Comparison of ENCODE assay signal across 17 cellular contexts in genomic region chr2:236773206-236773605, GRCh38.
DNase-seq lines count a peak whose midpoint lies in the region; ATAC-seq and TF ChIP-seq lines count a peak whose summit lies in the region.
"Had no signal": no experiment of that assay in that cellular context is flagged by ENCODE, and none has a peak within 500 bp of the region (broad histone marks: within the 10 kb centered on the region; RNA-seq: fewer than 3 reads in every experiment).

No MANE protein-coding gene starts in this region.

- no peaks in the 10 kb centered on the region for H3K27me3 Mint-ChIP-seq in WTC11 (ENCODE audit: low read depth)

- H3K36me3 Mint-ChIP-seq in WTC11: no peaks in the 10 kb centered on the region
- H3K36me3 Mint-ChIP-seq: CD4-positive, CD25-positive, alpha-beta regulatory T cell; IgD-negative memory B cell had no signal

- no peaks in the 10 kb centered on the region for H3K79me1 ChIP-seq in neuronal stem cell (ENCODE audit: low read depth, low read length)

- no peaks in the 10 kb centered on the region for H3K27me3 ChIP-seq in neuronal stem cell (ENCODE audit: control insufficient read depth in 3 of 3, insufficient read depth in 3 of 3, low read depth in 1 of 3, low read length in 3 of 3)
- no peaks in the 10 kb centered on the region for H3K27me3 ChIP-seq in smooth muscle cell (ENCODE audit: low read depth)
- H3K27me3 ChIP-seq: BE2C had no signal

- 0 out of 2 replicates have a peak, but pooled peaks cover 6% of the 10 kb centered on the region for H3K9me3 Mint-ChIP-seq in WTC11

- no peak overlapping the region for H2BK12ac ChIP-seq in neuronal stem cell (ENCODE audit: low read length)

- no peak for TF ChIP-seq CTCF in WTC11 (IDR thresholded peaks at IDR 0.05)
- TF ChIP-seq CTCF in smooth muscle cell (IDR thresholded peaks at IDR 0.05; ENCODE audit: borderline replicate concordance, insufficient read depth, poor library complexity, severe bottlenecking): no peak

- H3K27ac Mint-ChIP-seq in WTC11: peak overlapping the region; percentile 49; the same call in 1 of the 2 replicates
- H3K27ac Mint-ChIP-seq: CD4-positive, CD25-positive, alpha-beta regulatory T cell; IgD-negative memory B cell had no signal

- no peaks in the 10 kb centered on the region for H4K20me1 ChIP-seq in smooth muscle cell (ENCODE audit: low read depth)

- no peaks in the 10 kb centered on the region for H3K36me3 ChIP-seq in neuronal stem cell (replicated peaks in 1 of 2; ENCODE audit: control insufficient read depth in 2 of 2, insufficient read depth in 2 of 2, low read length in 2 of 2)
- no peaks in the 10 kb centered on the region for H3K36me3 ChIP-seq in smooth muscle cell (ENCODE audit: low read depth)
- H3K36me3 ChIP-seq: BE2C had no signal

- no peak for DNase-seq in WTC11 (ENCODE audit: low spot score)
- DNase-seq in islet precursor cell: peak; percentile 73
- DNase-seq in neuronal stem cell (ENCODE audit: low spot score): no peak
- DNase-seq in smooth muscle cell (lab: John Stamatoyannopoulos, UW; ENCODE audit: unreplicated experiment): no peak
- no peak for DNase-seq in NCI-H524 treated with DMSO at 0.1 percent for 48 hours (lab: John Stamatoyannopoulos, UW)
- DNase-seq: ACHN; BE2C; C1 segment of cervical spinal cord; Caco-2; CD4-positive, CD25-positive, alpha-beta regulatory T cell; DMS153; DMS79; GDM1; H9 had no signal

- no peak overlapping the region for H3K14ac ChIP-seq in neuronal stem cell (ENCODE audit: low read length)

- H3K79me2 ChIP-seq in smooth muscle cell (ENCODE audit: low read depth): peaks cover 11% of the 10 kb centered on the region

- H3K23ac ChIP-seq in neuronal stem cell (ENCODE audit: low read depth, low read length, poor library complexity): no peak overlapping the region

- H2AK5ac ChIP-seq in neuronal stem cell (ENCODE audit: low read depth, low read length): no peak overlapping the region

- no CpG with 5 or more reads among the region's 9 CpGs for WGBS in neuronal stem cell (ENCODE audit: extremely low coverage in 2 of 2, insufficient read length in 2 of 2, insufficient replicate concordance in 1 of 2), 2 donors
- WGBS in smooth muscle cell (ENCODE audit: low lambda C conversion rate): 67% methylated on average over 9 of the region's 9 CpGs

- peak overlapping the region; percentile 15 for H3K9ac ChIP-seq in neuronal stem cell (ENCODE audit: low read depth, low read length, poor library complexity)
- H3K9ac ChIP-seq in smooth muscle cell (ENCODE audit: low read depth): peak overlapping the region; percentile 75

- no peak overlapping the region for H3K4me2 ChIP-seq in neuronal stem cell (ENCODE audit: insufficient read depth, low read length, poor library complexity, severe bottlenecking)
- peak overlapping the region; percentile 70 for H3K4me2 ChIP-seq in smooth muscle cell

- H3K27ac ChIP-seq in neuronal stem cell (replicated peaks; ENCODE audit: low read length): no peak overlapping the region
- peak overlapping the region; percentile 95 for H3K27ac ChIP-seq in smooth muscle cell (ENCODE audit: low read depth)

- peaks cover 22% of the 10 kb centered on the region for H3F3A ChIP-seq in smooth muscle cell (ENCODE audit: low read depth)

- H3K4me3 Mint-ChIP-seq in WTC11: no peak overlapping the region
- H3K4me3 Mint-ChIP-seq: CD4-positive, CD25-positive, alpha-beta regulatory T cell; H9; IgD-negative memory B cell had no signal

- CTCF ChIA-PET in WTC11 (lab: Charles Lee): no interaction called here

- H2AFZ ChIP-seq in neuronal stem cell (ENCODE audit: low read length) (peak overlapping the region; percentile 65), smooth muscle cell (ENCODE audit: low read depth) (no peak overlapping the region)

- H2BK120ac ChIP-seq in neuronal stem cell (ENCODE audit: low read depth, low read length): no peak overlapping the region

- no peak overlapping the region for H4K91ac ChIP-seq in neuronal stem cell (ENCODE audit: low read depth, low read length, poor library complexity)

- no peak overlapping the region for H3K4me3 ChIP-seq in neuronal stem cell (ENCODE audit: low read length in 2 of 2)
- no peak overlapping the region for H3K4me3 ChIP-seq in smooth muscle cell

- no peak overlapping the region for H3K4ac ChIP-seq in neuronal stem cell (ENCODE audit: low read length)

- H3K4me1 Mint-ChIP-seq in WTC11: no peaks in the 10 kb centered on the region
- H3K4me1 Mint-ChIP-seq: CD4-positive, CD25-positive, alpha-beta regulatory T cell; IgD-negative memory B cell had no signal

- no peak overlapping the region for H2BK15ac ChIP-seq in neuronal stem cell (ENCODE audit: low read length)

- H3K4me1 ChIP-seq in neuronal stem cell (ENCODE audit: control insufficient read depth in 2 of 2, insufficient read depth in 1 of 2, low read depth in 1 of 2, low read length in 2 of 2) (peaks cover 0 to 5% of the 10 kb centered on the region in 2 donors), smooth muscle cell (ENCODE audit: low read depth) (peaks cover 4% of the 10 kb centered on the region)
- H3K4me1 ChIP-seq: Caco-2 had no signal

- H4K8ac ChIP-seq in neuronal stem cell (ENCODE audit: low read depth, low read length): no peak overlapping the region

- peak overlapping the region; percentile 61 for H3K18ac ChIP-seq in neuronal stem cell (ENCODE audit: low read length)

- H3K9me3 ChIP-seq in neuronal stem cell (replicated peaks in 1 of 2; ENCODE audit: control insufficient read depth in 2 of 2, insufficient read depth in 1 of 2, low read depth in 1 of 2, low read length in 2 of 2) (no peaks in the 10 kb centered on the region), smooth muscle cell (replicated peaks; ENCODE audit: low read depth) (no peaks in the 10 kb centered on the region)
- H3K9me3 ChIP-seq: BE2C, Caco-2 had no signal

- POLR2A ChIA-PET in WTC11 (lab: Charles Lee): no interaction called here

- no peak overlapping the region for H2BK5ac ChIP-seq in neuronal stem cell (ENCODE audit: low read length)

- ATAC-seq in WTC11 (no peak), GM21737 (IDR thresholded peaks at IDR 0.05; ENCODE audit: unreplicated experiment) (no peak), GM21619 (IDR thresholded peaks at IDR 0.05; ENCODE audit: unreplicated experiment) (no peak)

TF ChIP-seq in WTC11, 78 proteins besides CTCF, POLR2A, EP300 and RAD21:
- TF ChIP-seq FOXP4 (CRISPR knock-in tag; IDR thresholded peaks at IDR 0.05) (no peak), GTF2I (CRISPR knock-in tag; conservative IDR thresholded peaks at IDR 0.05) (no peak), ZNF281 (CRISPR knock-in tag; IDR thresholded peaks at IDR 0.05) (no peak), NR1H2 (CRISPR knock-in tag; IDR thresholded peaks at IDR 0.05) (no peak), ZSCAN18 (CRISPR knock-in tag; IDR thresholded peaks at IDR 0.05) (no peak), KAT7 (CRISPR knock-in tag; IDR thresholded peaks at IDR 0.05; ENCODE audit: borderline replicate concordance) (no peak)
